10 cellular contexts compared by ENCODE assay signal in genomic region chr5:68343421-68343826, GRCh38.
DNase-seq lines count a peak whose midpoint lies in the region; ATAC-seq and TF ChIP-seq lines count a peak whose summit lies in the region.
"Had no signal": no experiment of that assay in that cellular context is flagged by ENCODE, and none has a peak within 500 bp of the region (broad histone marks: within the 10 kb centered on the region; RNA-seq: fewer than 3 reads in every experiment).

No MANE protein-coding gene starts in this region.

- no peak overlapping the region for H3K4me3 ChIP-seq in thoracic aorta

- H3K4me1 Mint-ChIP-seq in activated T-helper 2 cell treated with anti-CD3 and anti-CD28 coated beads, Interferon-gamma antibody, Interleukin-2, Interleukin-4, amounts not matched to agents 10 μg/mL and 5 μg/mL and 100 μg/mL, durations not matched to agents 14 hours and 24 hours and 36 hours (ENCODE audit: low read depth): peaks cover 52% of the 10 kb centered on the region
- peaks cover 3 to 19% (median 8%) of the 10 kb centered on the region in 4 donors for H3K4me1 Mint-ChIP-seq in naive thymus-derived CD8-positive, alpha-beta T cell

- H3K27ac ChIP-seq in thoracic aorta: peak overlapping the region; percentile 79 to 81

- no peaks in the 10 kb centered on the region for H3K36me3 ChIP-seq in thoracic aorta

- H3K27me3 Mint-ChIP-seq in activated T-helper 2 cell treated with anti-CD3 and anti-CD28 coated beads, Interferon-gamma antibody, Interleukin-2, Interleukin-4, amounts not matched to agents 10 μg/mL and 5 μg/mL and 100 μg/mL, durations not matched to agents 14 hours and 24 hours and 36 hours (ENCODE audit: low read depth): peaks cover 7% of the 10 kb centered on the region
- no peaks in the 10 kb centered on the region for H3K27me3 Mint-ChIP-seq in naive thymus-derived CD8-positive, alpha-beta T cell
- H3K27me3 Mint-ChIP-seq: T-cell had no signal

- peak; percentile 72 for ATAC-seq in HG03066 (IDR thresholded peaks at IDR 0.05; ENCODE audit: low read depth, unreplicated experiment)
- ATAC-seq in thoracic aorta (ENCODE audit: insufficient number of reproducible peaks, low FRiP score, low read depth): peak; percentile 97
- no peak for ATAC-seq in naive thymus-derived CD8-positive, alpha-beta T cell

- intact Hi-C loops in activated T-helper 2 cell treated with anti-CD3 and anti-CD28 coated beads, Interferon-gamma antibody, Interleukin-2, Interleukin-4, amounts not matched to agents 10 μg/mL and 5 μg/mL and 100 μg/mL, durations not matched to agents 14 hours and 24 hours and 36 hours (cut with micrococcal nuclease): loop anchor here (1.0 to 2.0 kb wide), 6 partner anchors 38 to 121 kb away; no protein-coding TSS in a partner anchor

- POLR2A ChIA-PET in naive thymus-derived CD8-positive, alpha-beta T cell (lab: Charles Lee): no interaction called here

- H3K4me1 ChIP-seq in thoracic aorta (ENCODE audit: control insufficient read depth in 1 of 2, low read depth in 2 of 2): peaks cover 4 to 26% of the 10 kb centered on the region in 2 donors

- H3K27me3 ChIP-seq in thoracic aorta (replicated peaks; ENCODE audit: insufficient read depth): no peaks in the 10 kb centered on the region

- no peak overlapping the region for H3K4me3 Mint-ChIP-seq in activated T-helper 2 cell treated with anti-CD3 and anti-CD28 coated beads, Interferon-gamma antibody, Interleukin-2, Interleukin-4, amounts not matched to agents 10 μg/mL and 5 μg/mL and 100 μg/mL, durations not matched to agents 14 hours and 24 hours and 36 hours (ENCODE audit: low read depth)
- H3K4me3 Mint-ChIP-seq in naive thymus-derived CD8-positive, alpha-beta T cell: no peak overlapping the region
- H3K4me3 Mint-ChIP-seq: CD4-positive, alpha-beta memory T cell; T-cell had no signal

- H3K9me3 ChIP-seq in thoracic aorta: no peaks in the 10 kb centered on the region

- DNase-seq in activated T-cell treated with anti-CD3 and anti-CD28 coated beads for 24 hours (ENCODE audit: low read depth): peak; percentile 16
- DNase-seq in activated T-cell treated with anti-CD3 and anti-CD28 coated beads for 4 hours: no peak
- DNase-seq in activated T-helper 2 cell treated with anti-CD3 and anti-CD28 coated beads, Interferon-gamma antibody, Interleukin-2, Interleukin-4, amounts not matched to agents 10 μg/mL and 5 μg/mL and 100 μg/mL, durations not matched to agents 14 hours and 24 hours and 36 hours (ENCODE audit: low spot score): peak; percentile 20
- DNase-seq in iPS-NIHi11 (ENCODE audit: low spot score): peak; percentile 13
- DNase-seq in thoracic aorta (ENCODE audit: low spot score): peak; percentile 83
- DNase-seq in naive thymus-derived CD8-positive, alpha-beta T cell: no peak
- DNase-seq in NCI-H526 treated with DMSO at 0.1 percent for 48 hours (lab: John Stamatoyannopoulos, UW): no peak

- H3K27ac Mint-ChIP-seq in activated T-helper 2 cell treated with anti-CD3 and anti-CD28 coated beads, Interferon-gamma antibody, Interleukin-2, Interleukin-4, amounts not matched to agents 10 μg/mL and 5 μg/mL and 100 μg/mL, durations not matched to agents 14 hours and 24 hours and 36 hours: no peak overlapping the region
- H3K27ac Mint-ChIP-seq in naive thymus-derived CD8-positive, alpha-beta T cell: no peak overlapping the region
- H3K27ac Mint-ChIP-seq: CD4-positive, alpha-beta memory T cell; T-cell had no signal

- no peak for TF ChIP-seq CTCF in thoracic aorta (IDR thresholded peaks at IDR 0.05)

- peaks cover 8% of the 10 kb centered on the region for H3K9me3 Mint-ChIP-seq in activated T-helper 2 cell treated with anti-CD3 and anti-CD28 coated beads, Interferon-gamma antibody, Interleukin-2, Interleukin-4, amounts not matched to agents 10 μg/mL and 5 μg/mL and 100 μg/mL, durations not matched to agents 14 hours and 24 hours and 36 hours
- peaks cover 0 to 13% (median 7%) of the 10 kb centered on the region in 9 donors for H3K9me3 Mint-ChIP-seq in naive thymus-derived CD8-positive, alpha-beta T cell

- no peaks in the 10 kb centered on the region for H3K36me3 Mint-ChIP-seq in activated T-helper 2 cell treated with anti-CD3 and anti-CD28 coated beads, Interferon-gamma antibody, Interleukin-2, Interleukin-4, amounts not matched to agents 10 μg/mL and 5 μg/mL and 100 μg/mL, durations not matched to agents 14 hours and 24 hours and 36 hours (ENCODE audit: low read depth)
- peaks cover 0 to 7% (median 3%) of the 10 kb centered on the region in 3 donors for H3K36me3 Mint-ChIP-seq in naive thymus-derived CD8-positive, alpha-beta T cell
- H3K36me3 Mint-ChIP-seq: CD4-positive, alpha-beta memory T cell; T-cell had no signal

Comparison
In these comparisons a context has a peak if more than half of its experiments do, and no peak if none do; other contexts are left out.
1. DNase-seq: peak in activated T-cell treated with anti-CD3 and anti-CD28 coated beads for 24 hours (single experiment), activated T-helper 2 cell treated with anti-CD3 and anti-CD28 coated beads, Interferon-gamma antibody, Interleukin-2, Interleukin-4, amounts not matched to agents 10 μg/mL and 5 μg/mL and 100 μg/mL, durations not matched to agents 14 hours and 24 hours and 36 hours (single experiment), iPS-NIHi11 (single experiment) and thoracic aorta (single experiment); none in activated T-cell treated with anti-CD3 and anti-CD28 coated beads for 4 hours (single experiment), naive thymus-derived CD8-positive, alpha-beta T cell (0 of 10) and NCI-H526 treated with DMSO at 0.1 percent for 48 hours (single experiment).
2. ATAC-seq: peak in HG03066 (single experiment) and thoracic aorta (single experiment); none in naive thymus-derived CD8-positive, alpha-beta T cell (0 of 2).